In genomic region chr16:49876716-49877129, GRCh38 we compare ENCODE assay signal across 8 cellular contexts. TPM values are rescaled to one million over a fixed set of nuclear protein-coding genes. Genes with fewer than 3 reads are reported as not detected.
A peak's percentile ranks its signal among the peaks of the same experiment; 100 is the strongest.
DNase-seq lines count a peak whose midpoint lies in the region; ATAC-seq and TF ChIP-seq lines count a peak whose summit lies in the region.

No MANE protein-coding gene starts in this region.

- H3K4me3 ChIP-seq in Panc1 (ENCODE audit: low read depth in 2 of 2, low read length in 2 of 2): no peak overlapping the region
- peak overlapping the region; percentile 25 for H3K4me3 ChIP-seq in colonic mucosa
- H3K4me3 ChIP-seq in vagina: peak overlapping the region; percentile 41 to 50

- no TSS peak for BruUV-seq in Panc1 (replicated peaks; lab: Mats Ljungman, UMichigan)

- H3K27ac ChIP-seq in Panc1 (ENCODE audit: low read length) (no peak overlapping the region), colonic mucosa (no peak overlapping the region), vagina (peak overlapping the region; percentile 53)

- in situ Hi-C loops in Panc1 (cut with HindIII; ENCODE audit: low pct_unique_long_range_greater_than_20kb, low sequenced_read_pairs): no loop called here

- peak; percentile 67 for DNase-seq in activated CD4-positive, alpha-beta T cell treated with anti-CD3 and anti-CD28 coated beads for 48 hours
- DNase-seq in activated CD4-positive, alpha-beta T cell treated with anti-CD3 and anti-CD28 coated beads, Interleukin-2, amount 50 U/mL, for 4 hours: no peak
- DNase-seq in Panc1 (ENCODE audit: low read depth, low spot score): no peak
- peak; percentile 89 for DNase-seq in colonic mucosa
- peak; percentile 41 to 49 for DNase-seq in lung microvascular endothelial cell (ENCODE audit: low read depth in 2 of 2)
- no peak for DNase-seq in vagina (ENCODE audit: extremely low spot score in 2 of 2)
- DNase-seq in NCI-H2227 (lab: John Stamatoyannopoulos, UW; ENCODE audit: unreplicated experiment): no peak

- H3K9me3 ChIP-seq in Panc1 (ENCODE audit: control insufficient read depth, insufficient read depth, low read depth, low read length): no peaks in the 10 kb centered on the region
- no peaks in the 10 kb centered on the region for H3K9me3 ChIP-seq in colonic mucosa
- H3K9me3 ChIP-seq in vagina: no peaks in the 10 kb centered on the region

- POLR2A ChIA-PET in Panc1 (lab: Charles Lee): no interaction called here

- ATAC-seq in Panc1 (peak; percentile 93), GM21619 (IDR thresholded peaks at IDR 0.05; ENCODE audit: unreplicated experiment) (no peak)

- TF ChIP-seq CTCF in Panc1 (IDR thresholded peaks at IDR 0.05): peak; percentile 90
- peak; percentile 97 for TF ChIP-seq CTCF in colonic mucosa (IDR thresholded peaks at IDR 0.05)
- peak; percentile 42 to 77 (median 70) for TF ChIP-seq CTCF in vagina (IDR thresholded peaks at IDR 0.05)

- H3K36me3 ChIP-seq in Panc1 (ENCODE audit: control insufficient read depth, insufficient read depth, low read length) (no peaks in the 10 kb centered on the region), colonic mucosa (no peaks in the 10 kb centered on the region), vagina (no peaks in the 10 kb centered on the region)

- H3K9ac ChIP-seq in colonic mucosa (ENCODE audit: low read depth in 2 of 2, low read length in 2 of 2): no peak overlapping the region

- H3K27me3 ChIP-seq in Panc1 (ENCODE audit: control insufficient read depth, insufficient read depth, low read length) (no peaks in the 10 kb centered on the region), colonic mucosa (no peaks in the 10 kb centered on the region), vagina (no peaks in the 10 kb centered on the region)

- H3K4me1 ChIP-seq in Panc1 (ENCODE audit: control insufficient read depth, insufficient read depth, low read length) (no peaks in the 10 kb centered on the region), colonic mucosa (peaks cover 12% of the 10 kb centered on the region), vagina (peaks cover 15% of the 10 kb centered on the region)

- intact Hi-C loops in Panc1 (cut with micrococcal nuclease; ENCODE audit: unreplicated experiment): no loop called here
- intact Hi-C loops in colonic mucosa (cut with DNase I): no loop called here
- intact Hi-C loops in vagina (cut with DNase I): no loop called here

- CTCF ChIA-PET in Panc1 (lab: Charles Lee): interaction anchor here (0.5 to 1.2 kb wide), 2 partner anchors 17 to 385 kb away, joined by 3 to 4 read pairs; no protein-coding TSS in a partner anchor

- no peak for TF ChIP-seq POLR2A in vagina (IDR thresholded peaks at IDR 0.05)

RNA-seq across cellular contexts. Expression of gene ZNF423, which starts 20.8 kb away (rescaled TPM):
- 0.49 TPM for total RNA-seq in Panc1 (2021; ENCODE audit: unreplicated experiment)
- 0.10 TPM for polyA plus RNA-seq in Panc1 (2012; ENCODE audit: insufficient read length)
- 1 to 10 TPM; 4.7 to 7.3 TPM for total RNA-seq in colonic mucosa
- total RNA-seq in lung microvascular endothelial cell: 3.5 and 6.5 TPM in 2 replicates
- total RNA-seq in vagina: 10.3 TPM

Comparison
In these comparisons a context has a peak if more than half of its experiments do, and no peak if none do; other contexts are left out.
1. DNase-seq: peak in activated CD4-positive, alpha-beta T cell treated with anti-CD3 and anti-CD28 coated beads for 48 hours (single experiment), colonic mucosa (single experiment) and lung microvascular endothelial cell (2 of 2); none in activated CD4-positive, alpha-beta T cell treated with anti-CD3 and anti-CD28 coated beads, Interleukin-2, amount 50 U/mL, for 4 hours (0 of 2), Panc1 (single experiment), vagina (0 of 2) and NCI-H2227 (single experiment).
2. H3K4me3 ChIP-seq: peak in colonic mucosa (single experiment) and vagina (2 of 2); none in Panc1 (0 of 2).
3. Peak in every context shown above with its lines, with median percentiles within 50 percentile points of each other: CTCF ChIP-seq.